ENCODE assay signal across 21 cellular contexts in genomic region chr1:110120960-110121561, GRCh38. TPM values are rescaled to one million over a fixed set of nuclear protein-coding genes. Genes with fewer than 3 reads are reported as not detected.
"Had no signal": no experiment of that assay in that cellular context is flagged by ENCODE, and none has a peak within 500 bp of the region (broad histone marks: within the 10 kb centered on the region; RNA-seq: fewer than 3 reads in every experiment).

No MANE protein-coding gene starts in this region.

- H3K36me3 ChIP-seq: gastroesophageal sphincter, upper lobe of right lung had no signal

- H3K4me1 ChIP-seq: gastroesophageal sphincter, psoas muscle, testis, upper lobe of right lung had no signal

- H3K4me3 ChIP-seq: coronary artery, gastroesophageal sphincter, hepatocyte, psoas muscle, testis, upper lobe of right lung had no signal

- H3K4me3 Mint-ChIP-seq: activated B cell treated with CpG ODN at 0.5 μM for 24 hours; activated T-cell treated with anti-CD3 and anti-CD28 coated beads, Interleukin-2, amount 50 U/mL, for 72 hours; naive B cell had no signal

- H3K27ac ChIP-seq: coronary artery, epithelial cell of prostate, gastroesophageal sphincter, hepatocyte, psoas muscle, testis, upper lobe of right lung had no signal

- DNase-seq: activated B cell treated with CpG ODN at 0.5 μM for 24 hours; activated naive CD4-positive, alpha-beta T cell treated with anti-CD3 and anti-CD28 coated beads, Interleukin-2, amount 50 U/mL, for 16 hours; activated T-cell treated with anti-CD3 and anti-CD28 coated beads, Interleukin-2, amount 50 U/mL, for 72 hours; effector CD4-positive, alpha-beta T cell; kidney; midbrain; naive B cell; occipital lobe; psoas muscle; SK-N-SH; stimulated activated CD4-positive, alpha-beta T cell treated with anti-CD3 and anti-CD28 coated beads, Interleukin-4, amount 100 ng/mL, for 1 hour; stimulated activated CD8-positive, alpha-beta memory T cell treated with anti-CD3 and anti-CD28 coated beads, Interleukin-4, amount 100 ng/mL, for 48 hours; stimulated activated naive CD8-positive, alpha-beta T cell treated with anti-CD3 and anti-CD28 coated beads, Interleukin-15, amount 100 ng/mL, for 72 hours; T-helper 1 cell; testis; upper lobe of right lung had no signal

- H3K9ac ChIP-seq: SK-N-SH had no signal

- H3K27me3 ChIP-seq: hepatocyte, testis had no signal

- H3K27ac Mint-ChIP-seq: activated B cell treated with CpG ODN at 0.5 μM for 24 hours had no signal

- ATAC-seq: activated T-cell treated with anti-CD3 and anti-CD28 coated beads, Interleukin-2, amount 50 U/mL, for 72 hours; gastroesophageal sphincter; psoas muscle; stimulated activated naive CD8-positive, alpha-beta T cell treated with anti-CD3 and anti-CD28 coated beads, Interleukin-15, amount 100 ng/mL, for 72 hours; upper lobe of right lung had no signal

RNA-seq across cellular contexts. Expression of gene UBL4B, which starts 8.8 kb away (rescaled TPM):
- total RNA-seq: activated B cell treated with CpG ODN at 0.5 μM for 24 hours; activated T-cell treated with anti-CD3 and anti-CD28 coated beads, Interleukin-2, amount 50 U/mL, for 72 hours; hepatocyte; kidney; liver; occipital lobe; upper lobe of right lung had no signal

RNA-seq across cellular contexts. Expression of gene SLC6A17, which starts 29.2 kb away (rescaled TPM):
- total RNA-seq: activated B cell treated with CpG ODN at 0.5 μM for 24 hours, liver had no signal

RNA-seq across cellular contexts. Expression of gene ALX3, which starts 50.6 kb away (rescaled TPM):
- total RNA-seq: activated B cell treated with CpG ODN at 0.5 μM for 24 hours; activated T-cell treated with anti-CD3 and anti-CD28 coated beads, Interleukin-2, amount 50 U/mL, for 72 hours; gastroesophageal sphincter; kidney; liver; psoas muscle; upper lobe of right lung had no signal
